29 cellular contexts compared by ENCODE assay signal in the genomic region with DNA sequence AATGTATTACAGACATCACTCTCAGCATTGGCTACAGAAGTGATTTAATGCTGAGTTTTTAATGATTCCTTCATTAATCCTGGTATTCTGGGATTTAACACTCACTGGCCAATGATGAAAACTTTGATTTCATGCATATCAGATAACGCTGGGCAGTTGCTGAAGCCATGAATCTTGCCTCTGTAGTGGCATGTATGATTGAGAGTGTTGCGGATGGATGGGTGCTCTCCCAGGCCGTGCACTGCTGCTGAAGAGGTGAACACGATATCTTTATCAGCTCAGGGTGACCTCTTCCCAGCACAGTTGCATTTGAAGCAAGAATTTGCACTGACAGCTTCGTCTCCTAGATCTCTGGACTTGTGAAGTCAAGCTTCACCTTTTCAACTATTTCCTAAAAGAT.
"Had no signal": no experiment of that assay in that cellular context is flagged by ENCODE, and none has a peak within 500 bp of the region (broad histone marks: within the 10 kb centered on the region; RNA-seq: fewer than 3 reads in every experiment).

No MANE protein-coding gene starts in this region.

- H3K4me3 ChIP-seq: SJSA1 had no signal

- H3K27me3 ChIP-seq: brain microvascular endothelial cell, SJSA1 had no signal

- H3K9ac ChIP-seq: SK-N-SH had no signal

- H3K9me3 Mint-ChIP-seq: activated B cell treated with CpG ODN at 0.5 μM for 24 hours; activated CD4-positive, alpha-beta memory T cell treated with anti-CD3 and anti-CD28 coated beads for 36 hours; activated naive CD4-positive, alpha-beta T cell treated with anti-CD3 and anti-CD28 coated beads for 36 hours; activated naive CD4-positive, alpha-beta T cell treated with anti-CD3 and anti-CD28 coated beads, Interleukin-2, amount 50 U/mL, for 72 hours; activated T-cell treated with anti-CD3 and anti-CD28 coated beads, Interleukin-2, amount 50 U/mL, for 4 hours; activated T-helper 1 cell treated with anti-CD3 and anti-CD28 coated beads, Interleukin-12 subunit alpha, Interleukin-12 subunit beta, Interleukin-2, Interleukin-4 antibody, amounts not matched to agents 30 ng/mL and 10 ng/mL and 1 ng/mL, durations not matched to agents 14 hours and 24 hours and 36 hours; T-cell had no signal

- ATAC-seq: activated naive CD4-positive, alpha-beta T cell treated with anti-CD3 and anti-CD28 coated beads, Interleukin-2, amount 50 U/mL, for 72 hours; activated T-cell treated with anti-CD3 and anti-CD28 coated beads, Interleukin-2, amount 50 U/mL, for 4 hours; Panc1; T-cell; T-helper 17 cell had no signal

- DNase-seq: activated B cell treated with CpG ODN at 0.5 μM for 24 hours; activated CD4-positive, alpha-beta memory T cell treated with anti-CD3 and anti-CD28 coated beads for 36 hours; activated CD4-positive, alpha-beta T cell treated with anti-CD3 and anti-CD28 coated beads for 4 hours; activated CD4-positive, alpha-beta T cell treated with anti-CD3 and anti-CD28 coated beads, Interleukin-2, amount 50 U/mL, for 1 hour; activated CD4-positive, CD25-positive, alpha-beta regulatory T cell treated with anti-CD3 and anti-CD28 coated beads, Interleukin-2, amount 50 U/mL, for 72 hours; activated CD8-positive, alpha-beta memory T cell treated with anti-CD3 and anti-CD28 coated beads, Interleukin-2, amount 50 U/mL, for 4 hours; activated gamma-delta T cell treated with Interleukin-2 at 50 U/mL for 16 hours; activated naive CD4-positive, alpha-beta T cell treated with anti-CD3 and anti-CD28 coated beads for 36 hours; activated T-cell treated with anti-CD3 and anti-CD28 coated beads for 4 hours; activated T-cell treated with anti-CD3 and anti-CD28 coated beads, Interleukin-2, amount 50 U/mL, for 4 hours; anterior cingulate cortex; brain microvascular endothelial cell; NCI-H1092 treated with DMSO at 0.1 percent for 48 hours; NCI-H1417; NCI-H146; NCI-H187; NCI-H2081; NCI-H2227 treated with DMSO at 0.1 percent for 48 hours; NCI-H446 treated with DMSO at 0.1 percent for 48 hours; NCI-H69; SHP77; SK-N-SH; T-cell; T-helper 17 cell had no signal

- H3K9me3 ChIP-seq: SJSA1, SK-N-SH had no signal

- H3K27ac ChIP-seq: brain microvascular endothelial cell, SJSA1, VCaP had no signal

- H3K4me3 Mint-ChIP-seq: activated B cell treated with CpG ODN at 0.5 μM for 24 hours; activated CD4-positive, alpha-beta memory T cell treated with anti-CD3 and anti-CD28 coated beads for 36 hours; activated naive CD4-positive, alpha-beta T cell treated with anti-CD3 and anti-CD28 coated beads for 36 hours; activated T-cell treated with anti-CD3 and anti-CD28 coated beads, Interleukin-2, amount 50 U/mL, for 4 hours; activated T-helper 1 cell treated with anti-CD3 and anti-CD28 coated beads, Interleukin-12 subunit alpha, Interleukin-12 subunit beta, Interleukin-2, Interleukin-4 antibody, amounts not matched to agents 30 ng/mL and 10 ng/mL and 1 ng/mL, durations not matched to agents 14 hours and 24 hours and 36 hours; T-cell; T-helper 17 cell had no signal

- H3K27me3 Mint-ChIP-seq: activated B cell treated with CpG ODN at 0.5 μM for 24 hours; activated CD4-positive, alpha-beta memory T cell treated with anti-CD3 and anti-CD28 coated beads for 36 hours; T-helper 17 cell had no signal

- H3K4me2 ChIP-seq: SK-N-SH had no signal

- H3K36me3 ChIP-seq: brain microvascular endothelial cell had no signal

- H3K27ac Mint-ChIP-seq: activated B cell treated with CpG ODN at 0.5 μM for 24 hours; activated CD4-positive, alpha-beta memory T cell treated with anti-CD3 and anti-CD28 coated beads for 36 hours; activated naive CD4-positive, alpha-beta T cell treated with anti-CD3 and anti-CD28 coated beads for 36 hours; activated naive CD4-positive, alpha-beta T cell treated with anti-CD3 and anti-CD28 coated beads, Interleukin-2, amount 50 U/mL, for 72 hours; activated T-helper 1 cell treated with anti-CD3 and anti-CD28 coated beads, Interleukin-12 subunit alpha, Interleukin-12 subunit beta, Interleukin-2, Interleukin-4 antibody, amounts not matched to agents 30 ng/mL and 10 ng/mL and 1 ng/mL, durations not matched to agents 14 hours and 24 hours and 36 hours; T-cell; T-helper 17 cell had no signal
